Comparison of ENCODE assay signal across 13 cellular contexts in the genomic region with DNA sequence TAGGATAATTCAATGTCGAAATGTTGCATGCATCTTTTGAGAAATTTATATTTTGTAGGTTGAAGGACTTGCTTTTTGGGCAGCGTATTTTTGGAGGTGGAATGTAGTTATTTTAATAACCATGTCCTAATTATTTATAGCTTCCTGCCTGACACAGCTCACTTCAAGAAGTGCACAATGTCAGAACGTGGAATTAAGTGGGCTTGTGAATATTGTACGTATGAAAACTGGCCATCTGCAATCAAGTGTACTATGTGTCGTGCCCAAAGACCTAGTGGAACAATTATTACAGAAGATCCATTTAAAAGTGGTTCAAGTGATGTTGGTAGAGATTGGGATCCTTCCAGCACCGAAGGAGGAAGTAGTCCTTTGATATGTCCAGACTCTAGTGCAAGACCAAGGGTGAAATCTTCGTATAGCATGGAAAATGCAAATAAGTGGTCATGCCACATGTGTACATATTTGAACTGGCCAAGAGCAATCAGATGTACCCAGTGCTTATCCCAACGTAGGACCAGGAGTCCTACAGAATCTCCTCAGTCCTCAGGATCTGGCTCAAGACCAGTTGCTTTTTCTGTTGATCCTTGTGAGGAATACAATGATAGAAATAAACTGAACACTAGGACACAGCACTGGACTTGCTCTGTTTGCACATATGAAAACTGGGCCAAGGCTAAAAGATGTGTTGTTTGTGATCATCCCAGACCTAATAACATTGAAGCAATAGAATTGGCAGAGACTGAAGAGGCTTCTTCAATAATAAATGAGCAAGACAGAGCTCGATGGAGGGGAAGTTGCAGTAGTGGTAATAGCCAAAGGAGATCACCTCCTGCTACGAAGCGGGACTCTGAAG. TPM values are rescaled to one million over a fixed set of nuclear protein-coding genes. Genes with fewer than 3 reads are reported as not detected.
A peak's percentile ranks its signal among the peaks of the same experiment; 100 is the strongest.
DNase-seq lines count a peak whose midpoint lies in the region; ATAC-seq and TF ChIP-seq lines count a peak whose summit lies in the region.
"Had no signal": no experiment of that assay in that cellular context is flagged by ENCODE, and none has a peak within 500 bp of the region (broad histone marks: within the 10 kb centered on the region; RNA-seq: fewer than 3 reads in every experiment).

No MANE protein-coding gene starts in this region.

- POLR2A ChIA-PET in activated CD4-positive, alpha-beta T cell treated with anti-CD3 and anti-CD28 coated beads for 36 hours (lab: Charles Lee), result interaction anchor here (0.7 kb wide), 1 partner anchor 16 kb away, joined by 5 read pairs; no protein-coding TSS in a partner anchor

- H3K4me2 ChIP-seq in neuronal stem cell (ENCODE audit: insufficient read depth, low read length, poor library complexity, severe bottlenecking), result no peak overlapping the region

- H3K23ac ChIP-seq in neuronal stem cell (ENCODE audit: low read depth, low read length, poor library complexity), result no peak overlapping the region

- peaks cover 52% of the 10 kb centered on the region for H3K4me1 Mint-ChIP-seq in activated CD4-positive, alpha-beta T cell treated with anti-CD3 and anti-CD28 coated beads for 36 hours

- H3K9me3 Mint-ChIP-seq in activated CD4-positive, alpha-beta T cell treated with anti-CD3 and anti-CD28 coated beads for 36 hours (ENCODE audit: low read depth), result no peaks in the 10 kb centered on the region
- H3K9me3 Mint-ChIP-seq: activated CD4-positive, alpha-beta T cell treated with anti-CD3 and anti-CD28 coated beads, Interleukin-2, amount 10 ng/mL, durations not matched to agents 7 days and 5 days; activated naive CD4-positive, alpha-beta T cell treated with anti-CD3 and anti-CD28 coated beads, Interleukin-2, amount 50 U/mL, for 72 hours had no signal

- no peak overlapping the region for H3K4me3 Mint-ChIP-seq in activated CD4-positive, alpha-beta T cell treated with anti-CD3 and anti-CD28 coated beads for 36 hours
- H3K4me3 Mint-ChIP-seq: activated CD4-positive, alpha-beta T cell treated with anti-CD3 and anti-CD28 coated beads, Interleukin-2, amount 10 ng/mL, durations not matched to agents 7 days and 5 days had no signal

- no peak for TF ChIP-seq CTCF in breast epithelium (IDR thresholded peaks at IDR 0.05)
- no peak for TF ChIP-seq CTCF in lower lobe of right lung (IDR thresholded peaks at IDR 0.05)

- WGBS in urinary bladder, result 68% methylated on average over 11 of the region's 11 CpGs
- WGBS in neuronal stem cell (ENCODE audit: extremely low coverage in 2 of 2, insufficient read length in 2 of 2, insufficient replicate concordance in 1 of 2), 2 donors, result no CpG with 5 or more reads among the region's 11 CpGs

- no peak overlapping the region for H4K91ac ChIP-seq in neuronal stem cell (ENCODE audit: low read depth, low read length, poor library complexity)

- H3K4ac ChIP-seq in neuronal stem cell (ENCODE audit: low read length), result no peak overlapping the region

- ATAC-seq in activated CD4-positive, alpha-beta T cell treated with anti-CD3 and anti-CD28 coated beads for 36 hours, result no peak
- peak in 1 of 2 donors; percentile 47 for ATAC-seq in lower lobe of right lung
- ATAC-seq: activated naive CD4-positive, alpha-beta T cell treated with anti-CD3 and anti-CD28 coated beads, Interleukin-2, amount 50 U/mL, for 72 hours had no signal

- peaks cover 29% of the 10 kb centered on the region for H3K36me3 Mint-ChIP-seq in activated CD4-positive, alpha-beta T cell treated with anti-CD3 and anti-CD28 coated beads for 36 hours (ENCODE audit: low read depth)

- no peaks in the 10 kb centered on the region for H3K27me3 ChIP-seq in breast epithelium
- H3K27me3 ChIP-seq in lower lobe of right lung (ENCODE audit: low read depth), result no peaks in the 10 kb centered on the region
- H3K27me3 ChIP-seq in neuronal stem cell (ENCODE audit: control insufficient read depth in 3 of 3, insufficient read depth in 3 of 3, low read depth in 1 of 3, low read length in 3 of 3), result no peaks in the 10 kb centered on the region

- no peak for TF ChIP-seq POLR2A in breast epithelium (IDR thresholded peaks at IDR 0.05)

- no peak overlapping the region for H2AFZ ChIP-seq in neuronal stem cell (ENCODE audit: low read length)

- no peak overlapping the region for H2BK12ac ChIP-seq in neuronal stem cell (ENCODE audit: low read length)

- no peak overlapping the region for H2AK5ac ChIP-seq in neuronal stem cell (ENCODE audit: low read depth, low read length)

- peaks cover 3% of the 10 kb centered on the region for H3K79me1 ChIP-seq in neuronal stem cell (ENCODE audit: low read depth, low read length)

- H3K27ac ChIP-seq in breast epithelium (peak overlapping the region; percentile 22 to 76), lower lobe of right lung (peak overlapping the region; percentile 14), urinary bladder (ENCODE audit: low read depth) (peak overlapping the region; percentile 5), neuronal stem cell (replicated peaks; ENCODE audit: low read length) (no peak overlapping the region)
- H3K27ac ChIP-seq: thoracic aorta had no signal

- no peak overlapping the region for H2BK15ac ChIP-seq in neuronal stem cell (ENCODE audit: low read length)

- no peak overlapping the region for H3K14ac ChIP-seq in neuronal stem cell (ENCODE audit: low read length)

- peak overlapping the region; percentile 15 for H3K27ac Mint-ChIP-seq in activated CD4-positive, alpha-beta T cell treated with anti-CD3 and anti-CD28 coated beads for 36 hours
- H3K27ac Mint-ChIP-seq: activated CD4-positive, alpha-beta T cell treated with anti-CD3 and anti-CD28 coated beads, Interleukin-2, amount 10 ng/mL, durations not matched to agents 7 days and 5 days; activated naive CD4-positive, alpha-beta T cell treated with anti-CD3 and anti-CD28 coated beads, Interleukin-2, amount 50 U/mL, for 72 hours had no signal

- no peak overlapping the region for H3K18ac ChIP-seq in neuronal stem cell (ENCODE audit: low read length)

- intact Hi-C loops in activated CD4-positive, alpha-beta T cell treated with anti-CD3 and anti-CD28 coated beads for 36 hours (cut with DNase I, micrococcal nuclease), result no loop called here
- intact Hi-C loops in breast epithelium (cut with DNase I; ENCODE audit: low total_unique reads), result no loop called here
- intact Hi-C loops in lower lobe of right lung (cut with DNase I), result no loop called here

- H4K8ac ChIP-seq in neuronal stem cell (ENCODE audit: low read depth, low read length), result no peak overlapping the region

- H3K36me3 ChIP-seq in breast epithelium (no peaks in the 10 kb centered on the region), lower lobe of right lung (no peaks in the 10 kb centered on the region), urinary bladder (ENCODE audit: insufficient read depth) (peaks cover 2% of the 10 kb centered on the region), neuronal stem cell (replicated peaks in 1 of 2; ENCODE audit: control insufficient read depth in 2 of 2, insufficient read depth in 2 of 2, low read length in 2 of 2) (peaks cover 2 to 47% of the 10 kb centered on the region in 2 donors)
- H3K36me3 ChIP-seq: thoracic aorta had no signal

- CTCF ChIA-PET in activated CD4-positive, alpha-beta T cell treated with anti-CD3 and anti-CD28 coated beads for 36 hours (lab: Charles Lee), result interaction anchor here (0.8 kb wide), 1 partner anchor 12 kb away, joined by 3 read pairs; no protein-coding TSS in a partner anchor

- H3K27me3 Mint-ChIP-seq in activated CD4-positive, alpha-beta T cell treated with anti-CD3 and anti-CD28 coated beads for 36 hours, result no peaks in the 10 kb centered on the region
- H3K27me3 Mint-ChIP-seq: activated CD4-positive, alpha-beta T cell treated with anti-CD3 and anti-CD28 coated beads, Interleukin-2, amount 10 ng/mL, durations not matched to agents 7 days and 5 days had no signal

- H3K4me1 ChIP-seq in breast epithelium, result peaks cover 4 to 6% of the 10 kb centered on the region in 2 donors
- H3K4me1 ChIP-seq in lower lobe of right lung, result peaks cover 59% of the 10 kb centered on the region
- H3K4me1 ChIP-seq in urinary bladder (ENCODE audit: insufficient read depth), result no peaks in the 10 kb centered on the region
- H3K4me1 ChIP-seq in neuronal stem cell (ENCODE audit: control insufficient read depth in 2 of 2, insufficient read depth in 1 of 2, low read depth in 1 of 2, low read length in 2 of 2), result no peaks in the 10 kb centered on the region

- H3K9me3 ChIP-seq in breast epithelium, result no peaks in the 10 kb centered on the region
- no peaks in the 10 kb centered on the region for H3K9me3 ChIP-seq in lower lobe of right lung
- H3K9me3 ChIP-seq in neuronal stem cell (replicated peaks in 1 of 2; ENCODE audit: control insufficient read depth in 2 of 2, insufficient read depth in 1 of 2, low read depth in 1 of 2, low read length in 2 of 2), result no peaks in the 10 kb centered on the region
- H3K9me3 ChIP-seq: thoracic aorta had no signal

- no peak overlapping the region for H3K9ac ChIP-seq in neuronal stem cell (ENCODE audit: low read depth, low read length, poor library complexity)

- no peak overlapping the region for H2BK120ac ChIP-seq in neuronal stem cell (ENCODE audit: low read depth, low read length)

- no peak for DNase-seq in activated CD4-positive, alpha-beta T cell treated with anti-CD3 and anti-CD28 coated beads for 36 hours
- no peak for DNase-seq in activated CD4-positive, alpha-beta T cell treated with anti-CD3 and anti-CD28 coated beads for 48 hours
- DNase-seq in breast epithelium (ENCODE audit: low spot score in 2 of 2) (no peak), lower lobe of right lung (no peak), NCI-H146 treated with DMSO at 0.1 percent for 48 hours (lab: John Stamatoyannopoulos, UW; ENCODE audit: unreplicated experiment) (no peak), neuronal stem cell (ENCODE audit: low spot score) (no peak)
- no peak for DNase-seq in stimulated activated CD4-positive, alpha-beta T cell treated with anti-CD3 and anti-CD28 coated beads, Interleukin-2, amount 100 ng/mL, for 24 hours
- DNase-seq: activated CD4-positive, alpha-beta T cell treated with anti-CD3 and anti-CD28 coated beads, Interleukin-2, amount 10 ng/mL, durations not matched to agents 7 days and 5 days; effector CD8-positive, alpha-beta T cell; KG1 had no signal

- H2BK5ac ChIP-seq in neuronal stem cell (ENCODE audit: low read length), result no peak overlapping the region

- H3K4me3 ChIP-seq in breast epithelium (peak overlapping the region in 1 of 3 donors; percentile 15), lower lobe of right lung (no peak overlapping the region), urinary bladder (ENCODE audit: low read depth, low read length) (no peak overlapping the region), neuronal stem cell (ENCODE audit: low read length in 2 of 2) (no peak overlapping the region)
- H3K4me3 ChIP-seq: thoracic aorta had no signal

RNA-seq across cellular contexts. Expression of gene ZRANB1, which starts 0.6 kb away (rescaled TPM):
- total RNA-seq in activated CD4-positive, alpha-beta T cell treated with anti-CD3 and anti-CD28 coated beads for 36 hours, result 10 to 100 TPM in 1 of 2 experiments, 1 to 10 TPM in 1; 8.4 to 10.4 TPM
- total RNA-seq in breast epithelium (10 to 100 TPM; 32.4 to 37.4 (median 35.1) TPM), lower lobe of right lung (18.7 TPM), urinary bladder (53.0 TPM)
- polyA plus RNA-seq in urinary bladder, result 17.6 TPM
- 13.4 TPM for polyA plus RNA-seq in neuronal stem cell (2013, experiment 1 of 2)
- polyA plus RNA-seq in neuronal stem cell (2013, experiment 2 of 2), result 14.2 TPM
